Comparison of ENCODE assay signal across 8 cellular contexts in the genomic region with DNA sequence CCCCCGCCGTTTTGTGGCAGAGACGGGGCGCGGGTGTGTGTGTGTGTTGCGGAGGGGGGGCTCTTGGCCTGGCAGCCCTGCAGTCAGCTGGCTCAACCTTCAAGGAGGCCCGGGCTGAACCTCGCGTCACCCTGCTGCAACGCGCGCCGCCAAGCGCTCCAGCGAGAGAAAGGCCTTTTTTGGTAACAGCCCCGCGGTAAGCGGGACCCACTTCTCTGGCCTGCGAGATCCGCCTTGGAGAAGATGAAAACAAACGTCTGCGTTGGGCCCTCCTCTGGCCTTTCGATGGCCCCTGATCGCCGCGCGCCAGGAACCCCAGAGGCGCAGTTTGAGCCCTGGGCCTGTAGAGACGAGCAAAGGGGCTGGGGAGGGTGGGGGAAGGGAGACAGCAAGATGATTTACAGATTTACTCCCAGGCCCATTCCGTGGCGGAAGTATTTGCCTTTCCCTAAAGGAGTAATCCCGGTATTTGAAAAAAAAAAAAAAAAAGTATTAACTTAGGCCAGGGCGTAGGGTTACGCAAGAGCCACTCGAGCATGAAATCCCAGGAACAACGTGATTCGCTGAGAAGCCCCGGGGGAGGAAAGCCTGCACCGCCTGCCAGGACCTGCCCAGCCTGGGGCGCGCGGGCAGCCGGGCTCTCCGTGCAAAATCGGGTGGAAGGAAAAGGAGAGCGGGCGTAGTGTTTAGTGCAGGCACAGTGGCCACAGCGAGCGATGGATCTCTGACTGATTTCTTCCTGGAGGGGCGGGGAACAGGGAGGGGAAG. TPM values are rescaled to one million over a fixed set of nuclear protein-coding genes. Genes with fewer than 3 reads are reported as not detected.
DNase-seq lines count a peak whose midpoint lies in the region; ATAC-seq and TF ChIP-seq lines count a peak whose summit lies in the region.

No MANE protein-coding gene starts in this region.

- peak overlapping the region; percentile 91 for H3K4me3 Mint-ChIP-seq in activated naive CD8-positive, alpha-beta T cell treated with anti-CD3 and anti-CD28 coated beads for 36 hours
- peak overlapping the region; percentile 72 for H3K4me3 Mint-ChIP-seq in osteocyte (ENCODE audit: unreplicated experiment)

- H3K4me1 Mint-ChIP-seq in activated naive CD8-positive, alpha-beta T cell treated with anti-CD3 and anti-CD28 coated beads for 36 hours, result peaks cover 61% of the 10 kb centered on the region
- H3K4me1 Mint-ChIP-seq in osteocyte (ENCODE audit: unreplicated experiment), result peaks cover 85% of the 10 kb centered on the region

- TF ChIP-seq CTCF in osteocyte (IDR thresholded peaks at IDR 0.05) (no peak), transverse colon (IDR thresholded peaks at IDR 0.05) (peak in 1 of 5 experiments; percentile 41)

- H3K27ac ChIP-seq in transverse colon, result peak overlapping the region; percentile 99 to 100 (median 100)

- H3K36me3 Mint-ChIP-seq in activated naive CD8-positive, alpha-beta T cell treated with anti-CD3 and anti-CD28 coated beads for 36 hours, result peaks cover 10% of the 10 kb centered on the region
- H3K36me3 Mint-ChIP-seq in osteocyte (ENCODE audit: unreplicated experiment), result no peaks in the 10 kb centered on the region

- H3K4me1 ChIP-seq in transverse colon, result peaks cover 53 to 79% (median 59%) of the 10 kb centered on the region in 4 donors

- peak overlapping the region; percentile 37 to 52 (median 45) for H3K4me3 ChIP-seq in transverse colon

- peak; percentile 79 for TF ChIP-seq POLR2A in transverse colon (IDR thresholded peaks at IDR 0.05)

- H3K9me3 ChIP-seq in transverse colon, result no peaks in the 10 kb centered on the region

- no peaks in the 10 kb centered on the region for H3K36me3 ChIP-seq in transverse colon

- DNase-seq in AML-193 (lab: John Stamatoyannopoulos, UW) (peak; percentile 88 to 89), NCI-H1092 (lab: John Stamatoyannopoulos, UW) (peak; percentile 88), head of caudate nucleus (peak; percentile 69 to 95 (median 85)), osteocyte (ENCODE audit: extremely low spot score, unreplicated experiment) (peak; percentile 98), transverse colon (peak; percentile 89)
- peak; percentile 77 for DNase-seq in activated naive CD8-positive, alpha-beta T cell treated with anti-CD3 and anti-CD28 coated beads for 36 hours

- peak; percentile 4 for ATAC-seq in GM19467 (IDR thresholded peaks at IDR 0.05; ENCODE audit: unreplicated experiment)
- ATAC-seq in SK-N-SH treated with all-trans-retinoic acid at 6 μM for 48 hours, result peak; percentile 75

- intact Hi-C loops in head of caudate nucleus (cut with DNase I), result loop anchor here (2.0 kb wide), 1 partner anchor 64 kb away; no protein-coding TSS in a partner anchor
- intact Hi-C loops in transverse colon (cut with DNase I; ENCODE audit: low total_unique reads), result no loop called here

- H3K27me3 Mint-ChIP-seq in activated naive CD8-positive, alpha-beta T cell treated with anti-CD3 and anti-CD28 coated beads for 36 hours, result no peaks in the 10 kb centered on the region
- H3K27me3 Mint-ChIP-seq in osteocyte (ENCODE audit: unreplicated experiment), result no peaks in the 10 kb centered on the region

- H3K27ac Mint-ChIP-seq in activated naive CD8-positive, alpha-beta T cell treated with anti-CD3 and anti-CD28 coated beads for 36 hours, result peak overlapping the region; percentile 99
- H3K27ac Mint-ChIP-seq in osteocyte (ENCODE audit: unreplicated experiment), result peak overlapping the region; percentile 99

- peak; percentile 69 for TF ChIP-seq EP300 in transverse colon (IDR thresholded peaks at IDR 0.05; ENCODE audit: low read depth)

- in situ Hi-C loops in transverse colon (cut with MboI; ENCODE audit: low pct_ligation_motif_present in 1 of 4, low pct_unique_long_range_greater_than_20kb in 1 of 4, low sequenced_read_pairs in 3 of 4), result no loop called here

- no peaks in the 10 kb centered on the region for H3K9me3 Mint-ChIP-seq in activated naive CD8-positive, alpha-beta T cell treated with anti-CD3 and anti-CD28 coated beads for 36 hours
- H3K9me3 Mint-ChIP-seq in osteocyte (ENCODE audit: unreplicated experiment), result no peaks in the 10 kb centered on the region

- WGBS in transverse colon (ENCODE audit: low coverage in 1 of 2), 2 donors, result 0 to 3% methylated on average over 14 to 35 of the region's 50 CpGs

- H3K27me3 ChIP-seq in transverse colon, result no peaks in the 10 kb centered on the region

TF ChIP-seq in SK-N-SH treated with all-trans-retinoic acid at 6 μM for 48 hours, 23 proteins besides CTCF, POLR2A, EP300 and RAD21:
- TF ChIP-seq, protein P1, sequence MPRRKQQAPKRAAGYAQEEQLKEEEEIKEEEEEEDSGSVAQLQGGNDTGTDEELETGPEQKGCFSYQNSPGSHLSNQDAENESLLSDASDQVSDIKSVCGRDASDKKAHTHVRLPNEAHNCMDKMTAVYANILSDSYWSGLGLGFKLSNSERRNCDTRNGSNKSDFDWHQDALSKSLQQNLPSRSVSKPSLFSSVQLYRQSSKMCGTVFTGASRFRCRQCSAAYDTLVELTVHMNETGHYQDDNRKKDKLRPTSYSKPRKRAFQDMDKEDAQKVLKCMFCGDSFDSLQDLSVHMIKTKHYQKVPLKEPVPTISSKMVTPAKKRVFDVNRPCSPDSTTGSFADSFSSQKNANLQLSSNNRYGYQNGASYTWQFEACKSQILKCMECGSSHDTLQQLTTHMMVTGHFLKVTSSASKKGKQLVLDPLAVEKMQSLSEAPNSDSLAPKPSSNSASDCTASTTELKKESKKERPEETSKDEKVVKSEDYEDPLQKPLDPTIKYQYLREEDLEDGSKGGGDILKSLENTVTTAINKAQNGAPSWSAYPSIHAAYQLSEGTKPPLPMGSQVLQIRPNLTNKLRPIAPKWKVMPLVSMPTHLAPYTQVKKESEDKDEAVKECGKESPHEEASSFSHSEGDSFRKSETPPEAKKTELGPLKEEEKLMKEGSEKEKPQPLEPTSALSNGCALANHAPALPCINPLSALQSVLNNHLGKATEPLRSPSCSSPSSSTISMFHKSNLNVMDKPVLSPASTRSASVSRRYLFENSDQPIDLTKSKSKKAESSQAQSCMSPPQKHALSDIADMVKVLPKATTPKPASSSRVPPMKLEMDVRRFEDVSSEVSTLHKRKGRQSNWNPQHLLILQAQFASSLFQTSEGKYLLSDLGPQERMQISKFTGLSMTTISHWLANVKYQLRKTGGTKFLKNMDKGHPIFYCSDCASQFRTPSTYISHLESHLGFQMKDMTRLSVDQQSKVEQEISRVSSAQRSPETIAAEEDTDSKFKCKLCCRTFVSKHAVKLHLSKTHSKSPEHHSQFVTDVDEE (CRISPR knock-in tag; IDR thresholded peaks at IDR 0.05), result 0 out of 2 replicates have a peak, but pooled peaks have one; percentile 22
- TF ChIP-seq ESRRG (CRISPR knock-in tag; IDR thresholded peaks at IDR 0.05), result 0 out of 2 replicates have a peak, but pooled peaks have one; percentile 24
- no peak for TF ChIP-seq SNAI2 (CRISPR knock-in tag; IDR thresholded peaks at IDR 0.05)
- TF ChIP-seq ARNTL (CRISPR knock-in tag; IDR thresholded peaks at IDR 0.05; ENCODE audit: borderline replicate concordance, low read depth), result no peak
- TF ChIP-seq, protein P2, sequence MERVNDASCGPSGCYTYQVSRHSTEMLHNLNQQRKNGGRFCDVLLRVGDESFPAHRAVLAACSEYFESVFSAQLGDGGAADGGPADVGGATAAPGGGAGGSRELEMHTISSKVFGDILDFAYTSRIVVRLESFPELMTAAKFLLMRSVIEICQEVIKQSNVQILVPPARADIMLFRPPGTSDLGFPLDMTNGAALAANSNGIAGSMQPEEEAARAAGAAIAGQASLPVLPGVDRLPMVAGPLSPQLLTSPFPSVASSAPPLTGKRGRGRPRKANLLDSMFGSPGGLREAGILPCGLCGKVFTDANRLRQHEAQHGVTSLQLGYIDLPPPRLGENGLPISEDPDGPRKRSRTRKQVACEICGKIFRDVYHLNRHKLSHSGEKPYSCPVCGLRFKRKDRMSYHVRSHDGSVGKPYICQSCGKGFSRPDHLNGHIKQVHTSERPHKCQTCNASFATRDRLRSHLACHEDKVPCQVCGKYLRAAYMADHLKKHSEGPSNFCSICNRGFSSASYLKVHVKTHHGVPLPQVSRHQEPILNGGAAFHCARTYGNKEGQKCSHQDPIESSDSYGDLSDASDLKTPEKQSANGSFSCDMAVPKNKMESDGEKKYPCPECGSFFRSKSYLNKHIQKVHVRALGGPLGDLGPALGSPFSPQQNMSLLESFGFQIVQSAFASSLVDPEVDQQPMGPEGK (CRISPR knock-in tag; IDR thresholded peaks at IDR 0.05; ENCODE audit: borderline replicate concordance), result peak; percentile 45; the same call in 1 of the 2 replicates
- TF ChIP-seq ISL1 (CRISPR knock-in tag; IDR thresholded peaks at IDR 0.05), result peak; percentile 20; the same call in 1 of the 2 replicates
TF ChIP-seq in SK-N-SH treated with all-trans-retinoic acid at 6 μM for 48 hours: peak in this region for 4.

RNA-seq across cellular contexts. Expression of a gene that starts 4.5 kb away (rescaled TPM):
- total RNA-seq in activated naive CD8-positive, alpha-beta T cell treated with anti-CD3 and anti-CD28 coated beads for 36 hours, result 10 to 100 TPM; 34.8 to 36.2 TPM
- total RNA-seq in osteocyte (107 and 120 TPM in 2 replicates), transverse colon (10 to 100 TPM; 21.0 to 53.5 (median 32.5) TPM)

Comparison
In these comparisons a context has a peak if more than half of its experiments do, and no peak if none do; other contexts are left out.
1. Peak in every context shown above with its lines: DNase-seq, ATAC-seq, H3K4me3 ChIP-seq and H3K27ac ChIP-seq.